Comparison of ENCODE assay signal across 8 cellular contexts in the genomic region with DNA sequence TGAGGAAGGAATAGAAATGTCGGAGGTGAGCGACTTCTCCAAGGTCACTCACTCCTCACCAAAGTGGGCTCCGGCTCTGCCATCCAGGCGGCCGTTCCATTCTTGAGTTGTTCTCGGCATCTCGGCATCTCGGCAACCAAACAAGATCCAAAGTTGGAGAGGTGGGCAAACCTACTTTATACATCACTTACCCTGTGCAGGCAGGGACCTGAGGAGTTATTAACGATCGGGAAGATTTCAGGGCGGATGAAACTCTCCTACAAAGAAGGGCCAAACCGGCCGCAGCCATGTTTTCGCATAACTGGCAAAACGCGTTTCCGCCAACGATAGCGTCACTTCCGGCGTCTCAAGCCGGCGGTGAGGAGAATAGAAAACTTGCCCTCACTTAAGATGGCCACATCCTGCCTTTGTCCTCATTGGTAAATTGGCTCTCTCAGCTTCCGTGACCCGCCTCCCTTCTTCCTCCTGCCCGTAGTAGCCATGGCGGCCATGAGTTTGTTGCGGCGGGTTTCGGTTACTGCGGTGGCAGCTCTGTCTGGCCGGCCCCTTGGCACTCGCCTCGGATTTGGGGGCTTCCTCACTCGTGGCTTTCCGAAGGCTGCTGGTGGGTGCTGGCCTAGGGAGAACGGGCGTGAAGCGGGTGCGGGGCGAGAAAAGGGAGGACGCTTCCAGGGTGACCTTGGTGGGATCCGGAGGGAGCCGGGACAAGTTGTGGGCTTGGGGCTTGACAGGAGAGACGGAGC. TPM values are rescaled to one million over a fixed set of nuclear protein-coding genes. Genes with fewer than 3 reads are reported as not detected.
DNase-seq lines count a peak whose midpoint lies in the region; ATAC-seq and TF ChIP-seq lines count a peak whose summit lies in the region.

Gene MRPL47, minus strand, starts transcription at position 303 of the 743 bp plus-strand sequence. Its CDS starts 14 bp downstream, at position 289.
Gene NDUFB5, plus strand, starts transcription at position 459 of the 743 bp plus-strand sequence. Its CDS starts 22 bp downstream, at position 481.

- WGBS in mammary epithelial cell (ENCODE audit: low coverage, missing lambda C conversion rate), result 2% methylated on average over 37 of the region's 45 CpGs

- DNase-seq in ACHN (peak; percentile 96), NCI-H2227 (lab: John Stamatoyannopoulos, UW; ENCODE audit: unreplicated experiment) (peak; percentile 96), WERI-Rb-1 (peak; percentile 90), mammary epithelial cell (peak; percentile 92)

- H3K36me3 ChIP-seq in WERI-Rb-1 (peaks cover 31% of the 10 kb centered on the region), mammary epithelial cell (ENCODE audit: insufficient read depth, low read length) (peaks cover 11% of the 10 kb centered on the region), iPS-20b (ENCODE audit: insufficient read depth, low read depth, low read length) (peaks cover 44% of the 10 kb centered on the region)

- H3K9me3 ChIP-seq in WERI-Rb-1 (ENCODE audit: severe bottlenecking) (no peaks in the 10 kb centered on the region), mammary epithelial cell (replicated peaks; ENCODE audit: insufficient read depth, low read length) (no peaks in the 10 kb centered on the region), iPS-20b (ENCODE audit: insufficient read depth, low read depth, low read length) (no peaks in the 10 kb centered on the region)

- H2AFZ ChIP-seq in mammary epithelial cell (ENCODE audit: low read depth, low read length), result peak within 1 kb of the TSS; percentile 95

- peak within 1 kb of the TSS; percentile 95 for H3K4me3 ChIP-seq in WERI-Rb-1 (ENCODE audit: low read depth, low read length)
- peak within 1 kb of the TSS; percentile 57 to 75 (median 74) for H3K4me3 ChIP-seq in mammary epithelial cell (replicated peaks in 1 of 3; ENCODE audit: insufficient read depth in 1 of 3, low read depth in 2 of 3, low read length in 3 of 3)
- peak within 1 kb of the TSS; percentile 80 for H3K4me3 ChIP-seq in iPS-20b (ENCODE audit: low read length)
- H3K4me3 ChIP-seq in skin epidermis, result peak within 1 kb of the TSS; percentile 54 to 88 (median 72)

- in situ Hi-C loops in ACHN (cut with HindIII; ENCODE audit: low pct_ligation_motif_present, low pct_unique_long_range_greater_than_20kb, low sequenced_read_pairs) (no loop called here), mammary epithelial cell (cut with MboI; ENCODE audit: low sequenced_read_pairs in 2 of 2) (no loop called here)

- H3K4me1 ChIP-seq in mammary epithelial cell (ENCODE audit: insufficient read depth, low read length) (peaks cover 12% of the 10 kb centered on the region), iPS-20b (ENCODE audit: insufficient read depth, low read length) (no peaks in the 10 kb centered on the region)

- ATAC-seq in GM18873 (IDR thresholded peaks at IDR 0.05; ENCODE audit: low FRiP score, unreplicated experiment) (peak; percentile 98), HG03139 (IDR thresholded peaks at IDR 0.05; ENCODE audit: unreplicated experiment) (peak; percentile 97)

- no peaks in the 10 kb centered on the region for H4K20me1 ChIP-seq in mammary epithelial cell (ENCODE audit: insufficient read depth, low read length)

- CTCF ChIA-PET in mammary epithelial cell (lab: Charles Lee; ENCODE audit: low non-redundant PET), result no interaction called here

- intact Hi-C loops in mammary epithelial cell (cut with micrococcal nuclease), result no loop called here

- H3K4me2 ChIP-seq in mammary epithelial cell (ENCODE audit: insufficient read depth, low read depth, low read length), result peak within 1 kb of the TSS; percentile 89

- no peaks in the 10 kb centered on the region for H3K27me3 ChIP-seq in WERI-Rb-1 (ENCODE audit: insufficient read depth, low read depth, severe bottlenecking)
- no peaks in the 10 kb centered on the region for H3K27me3 ChIP-seq in mammary epithelial cell (ENCODE audit: insufficient read depth, low read length)
- H3K27me3 ChIP-seq in iPS-20b (ENCODE audit: insufficient read depth, low read length), result no peaks in the 10 kb centered on the region

- TF ChIP-seq CTCF in WERI-Rb-1 (IDR thresholded peaks at IDR 0.05; ENCODE audit: low read depth, low read length), result no peak
- TF ChIP-seq CTCF in mammary epithelial cell (conservative IDR thresholded peaks at IDR 0.05 in 1 of 2, IDR thresholded peaks at IDR 0.05 in 1 of 2; ENCODE audit: extremely low read depth in 1 of 2, insufficient read depth in 1 of 2, low read depth in 1 of 2, low read length in 2 of 2), result no peak

- dilution Hi-C loops in mammary epithelial cell (cut with HindIII; ENCODE audit: low sequenced_read_pairs), result no loop called here

- no TSS peak for BruUV-seq in mammary epithelial cell (replicated peaks; lab: Mats Ljungman, UMichigan)

- H3K27ac ChIP-seq in WERI-Rb-1, result peak within 1 kb of the TSS; percentile 86
- H3K27ac ChIP-seq in mammary epithelial cell (ENCODE audit: insufficient read depth, low read depth, low read length), result peak within 1 kb of the TSS; percentile 93
- H3K27ac ChIP-seq in iPS-20b (ENCODE audit: low read length), result peak within 1 kb of the TSS; percentile 67
- peak within 1 kb of the TSS; percentile 59 to 98 (median 93) for H3K27ac ChIP-seq in skin epidermis

- peaks cover 71% of the 10 kb centered on the region for H3K79me2 ChIP-seq in mammary epithelial cell (ENCODE audit: insufficient read depth, low read length)

- H3K9ac ChIP-seq in mammary epithelial cell (ENCODE audit: insufficient read depth, low read length) (peak within 1 kb of the TSS; percentile 95), iPS-20b (ENCODE audit: low read depth, low read length) (peak within 1 kb of the TSS; percentile 82)

RNA-seq across cellular contexts. Expression of gene MRPL47, which starts in this region (rescaled TPM):
- total RNA-seq in mammary epithelial cell, result 10 to 100 TPM; 29.3 to 45.1 TPM
- polyA plus RNA-seq in mammary epithelial cell, result 33.3 TPM
- 18.9 TPM for polyA minus RNA-seq in mammary epithelial cell

RNA-seq across cellular contexts. Expression of gene NDUFB5, which starts in this region (rescaled TPM):
- 10 to 100 TPM; 75.3 to 75.8 TPM for total RNA-seq in mammary epithelial cell
- 22.6 TPM for polyA plus RNA-seq in mammary epithelial cell
- 15.2 TPM for polyA minus RNA-seq in mammary epithelial cell

Comparison
In these comparisons a context has a peak if more than half of its experiments do, and no peak if none do; other contexts are left out.
1. Peak in every context shown above with its lines: DNase-seq, ATAC-seq, H3K4me3 ChIP-seq and H3K27ac ChIP-seq.